In the genomic region with DNA sequence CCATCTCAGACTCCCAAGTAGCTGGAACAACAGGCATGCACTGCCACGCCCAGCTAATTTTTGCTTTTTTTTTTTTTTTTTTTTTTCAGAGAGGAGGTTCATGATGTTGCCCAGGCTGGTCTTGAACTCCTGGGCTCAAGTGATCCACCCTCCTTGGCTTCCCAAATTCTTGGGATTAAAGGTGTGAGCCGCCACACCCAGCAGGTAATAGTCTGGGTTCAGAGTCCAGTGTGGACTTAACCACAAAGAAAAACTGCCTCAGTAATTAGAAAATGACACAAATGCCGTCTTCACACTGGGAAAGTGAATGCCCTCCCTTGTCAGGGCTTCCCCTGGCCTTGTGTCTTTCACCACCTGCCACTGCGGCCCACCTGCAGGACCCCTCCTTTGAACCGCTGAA, we compare ENCODE assay signal across 16 cellular contexts.
DNase-seq lines count a peak whose midpoint lies in the region; ATAC-seq and TF ChIP-seq lines count a peak whose summit lies in the region.
"Had no signal": no experiment of that assay in that cellular context is flagged by ENCODE, and none has a peak within 500 bp of the region (broad histone marks: within the 10 kb centered on the region; RNA-seq: fewer than 3 reads in every experiment).

No MANE protein-coding gene starts in this region.

- no peak overlapping the region for H3K27ac ChIP-seq in neuronal stem cell (replicated peaks; ENCODE audit: low read length)

- H3K4me1 Mint-ChIP-seq in Caco-2 (ENCODE audit: low read depth, unreplicated experiment) = no peaks in the 10 kb centered on the region
- no peaks in the 10 kb centered on the region for H3K4me1 Mint-ChIP-seq in activated naive CD8-positive, alpha-beta T cell treated with anti-CD3 and anti-CD28 coated beads for 36 hours
- H3K4me1 Mint-ChIP-seq: CD4-positive, CD25-positive, alpha-beta regulatory T cell; CD8-positive, alpha-beta memory T cell; GM23338 had no signal

- no peaks in the 10 kb centered on the region for H4K20me1 ChIP-seq in Loucy (ENCODE audit: insufficient read depth, low read length, poor library complexity, severe bottlenecking)

- peaks cover 3% of the 10 kb centered on the region; the same call in 1 of the 2 replicates for H3F3A ChIP-seq in Loucy (ENCODE audit: low read depth)

- H4K8ac ChIP-seq in neuronal stem cell (ENCODE audit: low read depth, low read length) = no peak overlapping the region

- H3K4me2 ChIP-seq in Loucy (ENCODE audit: low read depth, low read length, poor library complexity, severe bottlenecking) (peak overlapping the region; percentile 66), neuronal stem cell (ENCODE audit: insufficient read depth, low read length, poor library complexity, severe bottlenecking) (no peak overlapping the region)
- H3K4me2 ChIP-seq: GM23338 had no signal

- H3K4me1 ChIP-seq in Loucy (ENCODE audit: insufficient read depth, low read length, poor library complexity, severe bottlenecking) = peaks cover 24% of the 10 kb centered on the region
- H3K4me1 ChIP-seq in neuronal stem cell (ENCODE audit: control insufficient read depth in 2 of 2, insufficient read depth in 1 of 2, low read depth in 1 of 2, low read length in 2 of 2) = peaks cover 0 to 8% of the 10 kb centered on the region in 2 donors
- no peaks in the 10 kb centered on the region for H3K4me1 ChIP-seq in Caco-2

- H2BK15ac ChIP-seq in neuronal stem cell (ENCODE audit: low read length) = no peak overlapping the region

- peak overlapping the region; percentile 53 for H3K18ac ChIP-seq in neuronal stem cell (ENCODE audit: low read length)

- H3K36me3 ChIP-seq in Loucy (ENCODE audit: insufficient read depth, low read length) = no peaks in the 10 kb centered on the region
- no peaks in the 10 kb centered on the region for H3K36me3 ChIP-seq in neuronal stem cell (replicated peaks in 1 of 2; ENCODE audit: control insufficient read depth in 2 of 2, insufficient read depth in 2 of 2, low read length in 2 of 2)
- H3K36me3 ChIP-seq in Caco-2 (ENCODE audit: control insufficient read depth, insufficient read depth, low read length) = no peaks in the 10 kb centered on the region

- no peaks in the 10 kb centered on the region for H3K36me3 Mint-ChIP-seq in Caco-2 (ENCODE audit: insufficient read depth, unreplicated experiment)
- no peaks in the 10 kb centered on the region for H3K36me3 Mint-ChIP-seq in activated naive CD8-positive, alpha-beta T cell treated with anti-CD3 and anti-CD28 coated beads for 36 hours
- H3K36me3 Mint-ChIP-seq: CD4-positive, CD25-positive, alpha-beta regulatory T cell; CD8-positive, alpha-beta memory T cell had no signal

- peak overlapping the region; percentile 20 for H3K4ac ChIP-seq in neuronal stem cell (ENCODE audit: low read length)

- H3K9me3 Mint-ChIP-seq in Caco-2 (ENCODE audit: unreplicated experiment) = no peaks in the 10 kb centered on the region
- no peaks in the 10 kb centered on the region for H3K9me3 Mint-ChIP-seq in activated naive CD8-positive, alpha-beta T cell treated with anti-CD3 and anti-CD28 coated beads for 36 hours
- H3K9me3 Mint-ChIP-seq: CD4-positive, CD25-positive, alpha-beta regulatory T cell; CD8-positive, alpha-beta memory T cell; GM23338 had no signal

- no peak for ATAC-seq in HG03045 (IDR thresholded peaks at IDR 0.05; ENCODE audit: unreplicated experiment)
- ATAC-seq: GM23338, K562 had no signal

- no peak overlapping the region for H2BK120ac ChIP-seq in neuronal stem cell (ENCODE audit: low read depth, low read length)

- no peaks in the 10 kb centered on the region for H3K27me3 ChIP-seq in Loucy (ENCODE audit: insufficient read depth, low read length, poor library complexity, severe bottlenecking)
- H3K27me3 ChIP-seq in neuronal stem cell (ENCODE audit: control insufficient read depth in 3 of 3, insufficient read depth in 3 of 3, low read depth in 1 of 3, low read length in 3 of 3) = no peaks in the 10 kb centered on the region
- no peaks in the 10 kb centered on the region; the same call in 1 of the 2 replicates for H3K27me3 ChIP-seq in Caco-2 (replicated peaks; ENCODE audit: control insufficient read depth, insufficient read depth, low read length)

- CTCF ChIA-PET in Caco-2 (lab: Charles Lee) = no interaction called here

- H3K14ac ChIP-seq in neuronal stem cell (ENCODE audit: low read length) = no peak overlapping the region

- no TSS peak for BruUV-seq in Caco-2 (replicated peaks; lab: Mats Ljungman, UMichigan)

- TF ChIP-seq CTCF in Loucy (conservative IDR thresholded peaks at IDR 0.05; ENCODE audit: low read length) (no peak), Caco-2 (IDR thresholded peaks at IDR 0.05; ENCODE audit: insufficient read depth in 1 of 2, low read depth in 1 of 2, low read length in 1 of 2, severe bottlenecking in 1 of 2, unreplicated experiment in 1 of 2) (no peak)

- no peaks in the 10 kb centered on the region for H3K79me2 ChIP-seq in Loucy (ENCODE audit: insufficient read depth, low read length)

- intact Hi-C loops in Caco-2 (cut with micrococcal nuclease; ENCODE audit: unreplicated experiment) = no loop called here

- H4K91ac ChIP-seq in neuronal stem cell (ENCODE audit: low read depth, low read length, poor library complexity) = peak overlapping the region; percentile 18

- no peak overlapping the region for H2BK5ac ChIP-seq in neuronal stem cell (ENCODE audit: low read length)

- H3K9ac ChIP-seq in Loucy (ENCODE audit: low read depth, low read length, poor library complexity, severe bottlenecking) (no peak overlapping the region), neuronal stem cell (ENCODE audit: low read depth, low read length, poor library complexity) (no peak overlapping the region)

- no peaks in the 10 kb centered on the region for H3K79me1 ChIP-seq in neuronal stem cell (ENCODE audit: low read depth, low read length)

- no peak overlapping the region for H3K23ac ChIP-seq in neuronal stem cell (ENCODE audit: low read depth, low read length, poor library complexity)

- H2AFZ ChIP-seq in Loucy (ENCODE audit: low read length) = no peak overlapping the region
- H2AFZ ChIP-seq in neuronal stem cell (ENCODE audit: low read length) = no peak overlapping the region
- H2AFZ ChIP-seq: GM23338 had no signal

- H3K4me3 Mint-ChIP-seq in Caco-2 (ENCODE audit: unreplicated experiment) = no peak overlapping the region
- H3K4me3 Mint-ChIP-seq in activated naive CD8-positive, alpha-beta T cell treated with anti-CD3 and anti-CD28 coated beads for 36 hours = no peak overlapping the region
- H3K4me3 Mint-ChIP-seq: CD4-positive, CD25-positive, alpha-beta regulatory T cell; CD8-positive, alpha-beta memory T cell; GM23338 had no signal

- POLR2A ChIA-PET in Caco-2 (lab: Charles Lee) = no interaction called here

- no peak overlapping the region for H2AK5ac ChIP-seq in neuronal stem cell (ENCODE audit: low read depth, low read length)

- no peak overlapping the region for H3K27ac Mint-ChIP-seq in Caco-2 (ENCODE audit: unreplicated experiment)
- H3K27ac Mint-ChIP-seq in activated naive CD8-positive, alpha-beta T cell treated with anti-CD3 and anti-CD28 coated beads for 36 hours = no peak overlapping the region
- H3K27ac Mint-ChIP-seq: CD4-positive, CD25-positive, alpha-beta regulatory T cell; CD8-positive, alpha-beta memory T cell; GM23338 had no signal

- WGBS in neuronal stem cell (ENCODE audit: extremely low coverage in 2 of 2, insufficient read length in 2 of 2, insufficient replicate concordance in 1 of 2), 2 donors = no CpG with 5 or more reads among the region's 5 CpGs

- no peaks in the 10 kb centered on the region for H3K9me3 ChIP-seq in Loucy (ENCODE audit: insufficient read depth, low read depth, low read length)
- no peaks in the 10 kb centered on the region for H3K9me3 ChIP-seq in neuronal stem cell (replicated peaks in 1 of 2; ENCODE audit: control insufficient read depth in 2 of 2, insufficient read depth in 1 of 2, low read depth in 1 of 2, low read length in 2 of 2)
- H3K9me3 ChIP-seq in Caco-2 = no peaks in the 10 kb centered on the region

- no peak overlapping the region for H2BK12ac ChIP-seq in neuronal stem cell (ENCODE audit: low read length)

- H3K4me3 ChIP-seq in Loucy (ENCODE audit: low read length, poor library complexity, severe bottlenecking) (peak overlapping the region; percentile 42), neuronal stem cell (ENCODE audit: low read length in 2 of 2) (no peak overlapping the region), Caco-2 (ENCODE audit: low read depth, low read length) (no peak overlapping the region)
- H3K4me3 ChIP-seq: GM23338, K562 had no signal

- peak; percentile 44 for DNase-seq in NCI-H748 (lab: John Stamatoyannopoulos, UW; ENCODE audit: unreplicated experiment)
- no peak for DNase-seq in NCI-H748 treated with DMSO at 0.1 percent for 48 hours (lab: John Stamatoyannopoulos, UW)
- no peak for DNase-seq in neuronal stem cell (ENCODE audit: low spot score)
- DNase-seq in Caco-2 = no peak
- DNase-seq in activated naive CD8-positive, alpha-beta T cell treated with anti-CD3 and anti-CD28 coated beads for 36 hours = no peak
- DNase-seq: 8988T; C1 segment of cervical spinal cord; CD4-positive, CD25-positive, alpha-beta regulatory T cell; CD8-positive, alpha-beta memory T cell; COR-L47; HCEC 1CT; IMR-90 had no signal

- no peaks in the 10 kb centered on the region for H3K9me2 ChIP-seq in Loucy (replicated peaks; ENCODE audit: low read depth, low read length)

- peaks cover 7% of the 10 kb centered on the region for H3K27me3 Mint-ChIP-seq in Caco-2 (ENCODE audit: insufficient read depth, unreplicated experiment)
- no peaks in the 10 kb centered on the region for H3K27me3 Mint-ChIP-seq in activated naive CD8-positive, alpha-beta T cell treated with anti-CD3 and anti-CD28 coated beads for 36 hours
